Comparison of ENCODE assay signal across 28 cellular contexts in the genomic region with DNA sequence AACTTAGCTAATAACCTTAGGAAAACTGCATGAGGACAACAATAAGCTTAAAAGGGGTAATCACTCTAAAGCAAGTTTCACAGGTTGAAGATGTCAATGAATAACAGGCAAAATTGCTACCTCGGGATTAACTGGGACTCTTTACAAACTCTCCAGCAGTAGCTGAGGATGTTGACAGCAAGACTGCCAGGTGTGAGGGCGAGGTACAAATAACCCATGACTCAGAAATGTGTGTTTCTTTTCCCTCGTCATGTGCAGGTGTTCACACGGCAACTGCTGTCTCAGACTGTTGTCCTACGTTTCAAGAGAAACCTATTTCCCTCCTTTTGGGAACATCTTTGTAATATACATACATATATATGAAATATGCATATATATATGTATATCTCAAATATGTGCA. TPM values are rescaled to one million over a fixed set of nuclear protein-coding genes. Genes with fewer than 3 reads are reported as not detected.
"Had no signal": no experiment of that assay in that cellular context is flagged by ENCODE, and none has a peak within 500 bp of the region (broad histone marks: within the 10 kb centered on the region; RNA-seq: fewer than 3 reads in every experiment).

No MANE protein-coding gene starts in this region.

- H3K4me1 ChIP-seq: colonic mucosa, heart right ventricle, left ventricle myocardium inferior, prostate gland, stomach, thyroid gland, upper lobe of right lung had no signal

- H3K27me3 ChIP-seq: cardiac muscle cell, colonic mucosa, ovary, sigmoid colon, stomach, thyroid gland, upper lobe of right lung had no signal

- DNase-seq: activated B cell treated with CpG ODN at 0.5 μM for 24 hours; activated CD4-positive, alpha-beta T cell treated with anti-CD3 and anti-CD28 coated beads, Interleukin-2, amount 50 U/mL, for 1 hour; activated CD8-positive, alpha-beta T cell treated with anti-CD3 and anti-CD28 coated beads for 36 hours; activated T-cell treated with anti-CD3 and anti-CD28 coated beads, Interleukin-2, amount 50 U/mL, for 4 hours; anterior cingulate cortex; cerebellar nuclear complex; colonic mucosa; effector memory CD8-positive, alpha-beta T cell; foreskin melanocyte; heart right ventricle; kidney glomerular epithelial cell; left ventricle myocardium inferior; nephron progenitor cell; ovary; sigmoid colon; small intestine; stimulated activated CD4-positive, alpha-beta T cell treated with anti-CD3 and anti-CD28 coated beads, Interleukin-1b, Interleukin-23, amount 100 ng/mL, for 48 hours; stimulated activated CD4-positive, alpha-beta T cell treated with anti-CD3 and anti-CD28 coated beads, Interleukin-4, amount 100 ng/mL, for 4 hours; stimulated activated CD8-positive, alpha-beta memory T cell treated with anti-CD3 and anti-CD28 coated beads, Interleukin-4, amount 100 ng/mL, for 48 hours; stimulated activated naive B cell treated with anti-CD40 and anti-IgM and Interleukin-4, amounts not matched to agents 10 μg/mL and 1 μg/mL and 100 μg/mL, for 72 hours; stomach; T-helper 1 cell; thyroid gland; upper lobe of right lung had no signal

- H3K27ac ChIP-seq: cardiac muscle cell, colonic mucosa, heart right ventricle, left ventricle myocardium inferior, ovary, prostate gland, sigmoid colon, stomach, thyroid gland, upper lobe of right lung had no signal

- ATAC-seq: activated CD8-positive, alpha-beta T cell treated with anti-CD3 and anti-CD28 coated beads for 36 hours; activated T-cell treated with anti-CD3 and anti-CD28 coated beads, Interleukin-2, amount 50 U/mL, for 4 hours; activated T-helper 17 cell treated with anti-CD3 and anti-CD28 coated beads, Interleukin-2, amount 50 U/mL, for 72 hours; effector memory CD8-positive, alpha-beta T cell; heart right ventricle; stimulated activated naive B cell treated with anti-CD40 and anti-IgM and Interleukin-4, amounts not matched to agents 10 μg/mL and 1 μg/mL and 100 μg/mL, for 72 hours; upper lobe of right lung had no signal

RNA-seq across cellular contexts. Expression of gene BCAS1, which starts 15.9 kb away (rescaled TPM):
- total RNA-seq: cardiac muscle cell, glomerular endothelial cell, heart right ventricle, left ventricle myocardium inferior had no signal
- polyA plus RNA-seq: cardiac muscle cell had no signal
